Comparison of ENCODE assay signal across 17 cellular contexts in the genomic region with DNA sequence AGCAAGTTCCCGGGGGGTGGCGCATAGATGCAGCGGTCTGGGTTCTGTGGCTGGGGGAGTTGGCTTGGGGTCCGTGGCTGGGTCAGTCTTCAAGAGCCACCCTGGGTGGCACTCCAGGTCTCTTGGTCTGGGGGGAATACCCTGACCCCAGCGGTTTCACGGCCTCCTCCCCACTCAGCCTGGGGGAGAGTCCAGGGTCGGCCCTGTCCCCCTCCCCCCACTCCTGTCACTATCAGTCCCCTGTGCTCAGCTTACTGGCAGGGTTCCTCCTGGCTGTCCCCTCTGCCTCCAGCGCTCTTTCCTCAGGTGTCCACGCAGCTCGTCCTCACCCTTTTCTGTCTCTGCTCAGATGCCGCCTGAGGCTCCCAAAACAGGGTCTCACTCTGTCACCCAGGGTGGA.
A peak's percentile ranks its signal among the peaks of the same experiment; 100 is the strongest.
DNase-seq lines count a peak whose midpoint lies in the region; ATAC-seq and TF ChIP-seq lines count a peak whose summit lies in the region.
"Had no signal": no experiment of that assay in that cellular context is flagged by ENCODE, and none has a peak within 500 bp of the region (broad histone marks: within the 10 kb centered on the region; RNA-seq: fewer than 3 reads in every experiment).

No MANE protein-coding gene starts in this region.

- intact Hi-C loops in left ventricle myocardium inferior (cut with micrococcal nuclease) (no loop called here), psoas muscle (cut with DNase I) (no loop called here)

- no peak overlapping the region for H3K4me3 ChIP-seq in left ventricle myocardium inferior
- no peak overlapping the region for H3K4me3 ChIP-seq in psoas muscle
- H3K4me3 ChIP-seq: GM12878 had no signal

- H3K4me1 ChIP-seq in left ventricle myocardium inferior = peaks cover 57% of the 10 kb centered on the region
- H3K4me1 ChIP-seq in psoas muscle = peaks cover 27% of the 10 kb centered on the region

- no peak for ATAC-seq in stimulated activated naive CD8-positive, alpha-beta T cell treated with anti-CD3 and anti-CD28 coated beads, Interleukin-15, amount 100 ng/mL, for 72 hours
- ATAC-seq in stimulated activated naive CD8-positive, alpha-beta T cell treated with anti-CD3 and anti-CD28 coated beads, Interleukin-15, Interleukin-2, amounts not matched to agents 100 U/mL and 50 U/mL, for 24 hours = no peak
- ATAC-seq in psoas muscle (peak in 3 of 4 donors; percentile 41 to 57 (median 54)), GM21786 (IDR thresholded peaks at IDR 0.05; ENCODE audit: unreplicated experiment) (no peak), GM21825 (IDR thresholded peaks at IDR 0.05; ENCODE audit: unreplicated experiment) (no peak)
- ATAC-seq: GM12878, Panc1 had no signal

- H3K27ac ChIP-seq in left ventricle myocardium inferior (replicated peaks) (peak overlapping the region; percentile 74), psoas muscle (no peak overlapping the region)

- DNase-seq in stimulated activated naive CD8-positive, alpha-beta T cell treated with anti-CD3 and anti-CD28 coated beads, Interleukin-15, amount 100 ng/mL, for 72 hours = no peak
- no peak for DNase-seq in stimulated activated naive CD8-positive, alpha-beta T cell treated with anti-CD3 and anti-CD28 coated beads, Interleukin-15, Interleukin-2, amounts not matched to agents 100 U/mL and 50 U/mL, for 24 hours
- DNase-seq in left ventricle myocardium inferior = no peak
- DNase-seq in psoas muscle = no peak
- DNase-seq in mesenteric fat pad (ENCODE audit: low spot score) = no peak
- no peak for DNase-seq in HCEC 1CT
- DNase-seq: Calu3, KBM-7, NCI-H1694, NCI-H446, NCI-H774, SHP77 treated with DMSO at 0.1 percent for 48 hours had no signal

- no peak overlapping the region for H3K4me3 Mint-ChIP-seq in stimulated activated naive CD8-positive, alpha-beta T cell treated with anti-CD3 and anti-CD28 coated beads, Interleukin-15, amount 100 ng/mL, for 72 hours
- H3K4me3 Mint-ChIP-seq: CD14-positive monocyte had no signal

- 59 to 77% (median 60%) methylated on average over 11 of the region's 11 CpGs for WGBS in psoas muscle, 3 donors

- TF ChIP-seq CTCF in left ventricle myocardium inferior (IDR thresholded peaks at IDR 0.05; ENCODE audit: borderline replicate concordance) = no peak
- TF ChIP-seq CTCF in psoas muscle (IDR thresholded peaks at IDR 0.05) = no peak

- H3K4me1 Mint-ChIP-seq in stimulated activated naive CD8-positive, alpha-beta T cell treated with anti-CD3 and anti-CD28 coated beads, Interleukin-15, amount 100 ng/mL, for 72 hours = peaks cover 13% of the 10 kb centered on the region

- H3K27ac Mint-ChIP-seq in stimulated activated naive CD8-positive, alpha-beta T cell treated with anti-CD3 and anti-CD28 coated beads, Interleukin-15, amount 100 ng/mL, for 72 hours = peak overlapping the region; percentile 19 to 32

- H3K27me3 ChIP-seq in left ventricle myocardium inferior (ENCODE audit: low read depth) (no peaks in the 10 kb centered on the region), psoas muscle (ENCODE audit: insufficient read depth in 3 of 3, low read length in 2 of 3) (no peaks in the 10 kb centered on the region)

- no peaks in the 10 kb centered on the region for H3K9me3 ChIP-seq in left ventricle myocardium inferior (replicated peaks)
- no peaks in the 10 kb centered on the region for H3K9me3 ChIP-seq in psoas muscle

- H3K9me3 Mint-ChIP-seq in stimulated activated naive CD8-positive, alpha-beta T cell treated with anti-CD3 and anti-CD28 coated beads, Interleukin-15, amount 100 ng/mL, for 72 hours = no peaks in the 10 kb centered on the region
- H3K9me3 Mint-ChIP-seq: CD14-positive monocyte had no signal

- no peaks in the 10 kb centered on the region for H3K36me3 ChIP-seq in left ventricle myocardium inferior
- no peaks in the 10 kb centered on the region for H3K36me3 ChIP-seq in psoas muscle (ENCODE audit: insufficient read depth in 1 of 2, low read depth in 1 of 2)

- no peaks in the 10 kb centered on the region for H3K27me3 Mint-ChIP-seq in stimulated activated naive CD8-positive, alpha-beta T cell treated with anti-CD3 and anti-CD28 coated beads, Interleukin-15, amount 100 ng/mL, for 72 hours

Comparison
In these comparisons a context has a peak if more than half of its experiments do, and no peak if none do; other contexts are left out.
1. ATAC-seq: peak in psoas muscle (3 of 4); none in stimulated activated naive CD8-positive, alpha-beta T cell treated with anti-CD3 and anti-CD28 coated beads, Interleukin-15, amount 100 ng/mL, for 72 hours (single experiment), stimulated activated naive CD8-positive, alpha-beta T cell treated with anti-CD3 and anti-CD28 coated beads, Interleukin-15, Interleukin-2, amounts not matched to agents 100 U/mL and 50 U/mL, for 24 hours (single experiment), GM21786 (single experiment) and GM21825 (single experiment).